ENCODE assay signal across 1 cellular context in the genomic region with DNA sequence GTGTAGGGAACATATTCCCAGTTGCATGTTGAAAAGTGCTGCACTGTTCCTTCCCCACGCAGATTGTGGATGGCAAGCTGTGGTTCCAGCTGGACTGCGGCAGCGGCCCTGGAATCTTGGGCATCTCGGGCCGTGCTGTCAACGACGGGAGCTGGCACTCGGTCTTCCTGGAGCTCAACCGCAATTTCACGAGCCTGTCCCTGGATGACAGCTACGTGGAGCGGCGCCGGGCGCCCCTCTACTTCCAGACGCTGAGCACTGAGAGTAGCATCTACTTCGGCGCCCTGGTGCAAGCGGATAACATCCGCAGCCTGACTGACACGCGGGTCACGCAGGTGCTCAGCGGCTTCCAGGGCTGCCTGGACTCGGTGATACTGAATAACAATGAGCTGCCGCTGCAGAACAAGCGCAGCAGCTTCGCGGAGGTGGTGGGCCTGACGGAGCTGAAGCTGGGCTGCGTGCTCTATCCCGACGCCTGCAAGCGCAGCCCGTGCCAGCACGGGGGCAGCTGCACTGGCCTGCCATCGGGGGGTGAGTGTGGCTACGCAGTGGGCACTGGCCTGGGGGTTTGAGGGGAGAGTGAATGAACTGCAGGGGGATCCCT.
TF ChIP-seq lines count a peak whose summit lies in the region.

No MANE protein-coding gene starts in this region.

TF ChIP-seq in GM23338, 12 proteins besides CTCF, POLR2A, EP300 and RAD21 (continued from another document):
- TF ChIP-seq, protein P1, sequence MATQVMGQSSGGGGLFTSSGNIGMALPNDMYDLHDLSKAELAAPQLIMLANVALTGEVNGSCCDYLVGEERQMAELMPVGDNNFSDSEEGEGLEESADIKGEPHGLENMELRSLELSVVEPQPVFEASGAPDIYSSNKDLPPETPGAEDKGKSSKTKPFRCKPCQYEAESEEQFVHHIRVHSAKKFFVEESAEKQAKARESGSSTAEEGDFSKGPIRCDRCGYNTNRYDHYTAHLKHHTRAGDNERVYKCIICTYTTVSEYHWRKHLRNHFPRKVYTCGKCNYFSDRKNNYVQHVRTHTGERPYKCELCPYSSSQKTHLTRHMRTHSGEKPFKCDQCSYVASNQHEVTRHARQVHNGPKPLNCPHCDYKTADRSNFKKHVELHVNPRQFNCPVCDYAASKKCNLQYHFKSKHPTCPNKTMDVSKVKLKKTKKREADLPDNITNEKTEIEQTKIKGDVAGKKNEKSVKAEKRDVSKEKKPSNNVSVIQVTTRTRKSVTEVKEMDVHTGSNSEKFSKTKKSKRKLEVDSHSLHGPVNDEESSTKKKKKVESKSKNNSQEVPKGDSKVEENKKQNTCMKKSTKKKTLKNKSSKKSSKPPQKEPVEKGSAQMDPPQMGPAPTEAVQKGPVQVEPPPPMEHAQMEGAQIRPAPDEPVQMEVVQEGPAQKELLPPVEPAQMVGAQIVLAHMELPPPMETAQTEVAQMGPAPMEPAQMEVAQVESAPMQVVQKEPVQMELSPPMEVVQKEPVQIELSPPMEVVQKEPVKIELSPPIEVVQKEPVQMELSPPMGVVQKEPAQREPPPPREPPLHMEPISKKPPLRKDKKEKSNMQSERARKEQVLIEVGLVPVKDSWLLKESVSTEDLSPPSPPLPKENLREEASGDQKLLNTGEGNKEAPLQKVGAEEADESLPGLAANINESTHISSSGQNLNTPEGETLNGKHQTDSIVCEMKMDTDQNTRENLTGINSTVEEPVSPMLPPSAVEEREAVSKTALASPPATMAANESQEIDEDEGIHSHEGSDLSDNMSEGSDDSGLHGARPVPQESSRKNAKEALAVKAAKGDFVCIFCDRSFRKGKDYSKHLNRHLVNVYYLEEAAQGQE (IDR thresholded peaks at IDR 0.05; ENCODE audit: unreplicated experiment) = no peak
- no peak for TF ChIP-seq EZH2 (IDR thresholded peaks at IDR 0.05; ENCODE audit: low read depth, unreplicated experiment)
- no peak for TF ChIP-seq STAT1 (IDR thresholded peaks at IDR 0.05; ENCODE audit: unreplicated experiment)
- no peak for TF ChIP-seq CREB1 (CRISPR knock-in tag; IDR thresholded peaks at IDR 0.05; ENCODE audit: low read depth)
- TF ChIP-seq, protein P2, sequence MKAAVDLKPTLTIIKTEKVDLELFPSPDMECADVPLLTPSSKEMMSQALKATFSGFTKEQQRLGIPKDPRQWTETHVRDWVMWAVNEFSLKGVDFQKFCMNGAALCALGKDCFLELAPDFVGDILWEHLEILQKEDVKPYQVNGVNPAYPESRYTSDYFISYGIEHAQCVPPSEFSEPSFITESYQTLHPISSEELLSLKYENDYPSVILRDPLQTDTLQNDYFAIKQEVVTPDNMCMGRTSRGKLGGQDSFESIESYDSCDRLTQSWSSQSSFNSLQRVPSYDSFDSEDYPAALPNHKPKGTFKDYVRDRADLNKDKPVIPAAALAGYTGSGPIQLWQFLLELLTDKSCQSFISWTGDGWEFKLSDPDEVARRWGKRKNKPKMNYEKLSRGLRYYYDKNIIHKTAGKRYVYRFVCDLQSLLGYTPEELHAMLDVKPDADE (IDR thresholded peaks at IDR 0.05) = no peak
- no peak for TF ChIP-seq EZH2phosphoT487 (IDR thresholded peaks at IDR 0.05; ENCODE audit: unreplicated experiment)
- no peak for TF ChIP-seq NANOG (IDR thresholded peaks at IDR 0.05; ENCODE audit: borderline replicate concordance)
- no peak for TF ChIP-seq ZNF114 (CRISPR knock-in tag; IDR thresholded peaks at IDR 0.05)
- TF ChIP-seq, protein P3, sequence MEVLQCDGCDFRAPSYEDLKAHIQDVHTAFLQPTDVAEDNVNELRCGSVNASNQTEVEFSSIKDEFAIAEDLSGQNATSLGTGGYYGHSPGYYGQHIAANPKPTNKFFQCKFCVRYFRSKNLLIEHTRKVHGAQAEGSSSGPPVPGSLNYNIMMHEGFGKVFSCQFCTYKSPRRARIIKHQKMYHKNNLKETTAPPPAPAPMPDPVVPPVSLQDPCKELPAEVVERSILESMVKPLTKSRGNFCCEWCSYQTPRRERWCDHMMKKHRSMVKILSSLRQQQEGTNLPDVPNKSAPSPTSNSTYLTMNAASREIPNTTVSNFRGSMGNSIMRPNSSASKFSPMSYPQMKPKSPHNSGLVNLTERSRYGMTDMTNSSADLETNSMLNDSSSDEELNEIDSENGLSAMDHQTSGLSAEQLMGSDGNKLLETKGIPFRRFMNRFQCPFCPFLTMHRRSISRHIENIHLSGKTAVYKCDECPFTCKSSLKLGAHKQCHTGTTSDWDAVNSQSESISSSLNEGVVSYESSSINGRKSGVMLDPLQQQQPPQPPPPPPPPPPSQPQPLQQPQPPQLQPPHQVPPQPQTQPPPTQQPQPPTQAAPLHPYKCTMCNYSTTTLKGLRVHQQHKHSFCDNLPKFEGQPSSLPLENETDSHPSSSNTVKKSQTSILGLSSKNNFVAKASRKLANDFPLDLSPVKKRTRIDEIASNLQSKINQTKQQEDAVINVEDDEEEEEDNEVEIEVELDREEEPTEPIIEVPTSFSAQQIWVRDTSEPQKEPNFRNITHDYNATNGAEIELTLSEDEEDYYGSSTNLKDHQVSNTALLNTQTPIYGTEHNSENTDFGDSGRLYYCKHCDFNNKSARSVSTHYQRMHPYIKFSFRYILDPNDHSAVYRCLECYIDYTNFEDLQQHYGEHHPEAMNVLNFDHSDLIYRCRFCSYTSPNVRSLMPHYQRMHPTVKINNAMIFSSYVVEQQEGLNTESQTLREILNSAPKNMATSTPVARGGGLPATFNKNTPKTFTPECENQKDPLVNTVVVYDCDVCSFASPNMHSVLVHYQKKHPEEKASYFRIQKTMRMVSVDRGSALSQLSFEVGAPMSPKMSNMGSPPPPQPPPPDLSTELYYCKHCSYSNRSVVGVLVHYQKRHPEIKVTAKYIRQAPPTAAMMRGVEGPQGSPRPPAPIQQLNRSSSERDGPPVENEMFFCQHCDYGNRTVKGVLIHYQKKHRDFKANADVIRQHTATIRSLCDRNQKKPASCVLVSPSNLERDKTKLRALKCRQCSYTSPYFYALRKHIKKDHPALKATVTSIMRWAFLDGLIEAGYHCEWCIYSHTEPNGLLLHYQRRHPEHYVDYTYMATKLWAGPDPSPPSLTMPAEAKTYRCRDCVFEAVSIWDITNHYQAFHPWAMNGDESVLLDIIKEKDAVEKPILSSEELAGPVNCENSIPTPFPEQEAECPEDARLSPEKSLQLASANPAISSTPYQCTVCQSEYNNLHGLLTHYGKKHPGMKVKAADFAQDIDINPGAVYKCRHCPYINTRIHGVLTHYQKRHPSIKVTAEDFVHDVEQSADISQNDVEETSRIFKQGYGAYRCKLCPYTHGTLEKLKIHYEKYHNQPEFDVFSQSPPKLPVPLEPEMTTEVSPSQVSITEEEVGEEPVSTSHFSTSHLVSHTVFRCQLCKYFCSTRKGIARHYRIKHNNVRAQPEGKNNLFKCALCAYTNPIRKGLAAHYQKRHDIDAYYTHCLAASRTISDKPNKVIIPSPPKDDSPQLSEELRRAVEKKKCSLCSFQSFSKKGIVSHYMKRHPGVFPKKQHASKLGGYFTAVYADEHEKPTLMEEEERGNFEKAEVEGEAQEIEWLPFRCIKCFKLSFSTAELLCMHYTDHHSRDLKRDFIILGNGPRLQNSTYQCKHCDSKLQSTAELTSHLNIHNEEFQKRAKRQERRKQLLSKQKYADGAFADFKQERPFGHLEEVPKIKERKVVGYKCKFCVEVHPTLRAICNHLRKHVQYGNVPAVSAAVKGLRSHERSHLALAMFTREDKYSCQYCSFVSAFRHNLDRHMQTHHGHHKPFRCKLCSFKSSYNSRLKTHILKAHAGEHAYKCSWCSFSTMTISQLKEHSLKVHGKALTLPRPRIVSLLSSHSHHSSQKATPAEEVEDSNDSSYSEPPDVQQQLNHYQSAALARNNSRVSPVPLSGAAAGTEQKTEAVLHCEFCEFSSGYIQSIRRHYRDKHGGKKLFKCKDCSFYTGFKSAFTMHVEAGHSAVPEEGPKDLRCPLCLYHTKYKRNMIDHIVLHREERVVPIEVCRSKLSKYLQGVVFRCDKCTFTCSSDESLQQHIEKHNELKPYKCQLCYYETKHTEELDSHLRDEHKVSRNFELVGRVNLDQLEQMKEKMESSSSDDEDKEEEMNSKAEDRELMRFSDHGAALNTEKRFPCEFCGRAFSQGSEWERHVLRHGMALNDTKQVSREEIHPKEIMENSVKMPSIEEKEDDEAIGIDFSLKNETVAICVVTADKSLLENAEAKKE (CRISPR knock-in tag; IDR thresholded peaks at IDR 0.05) = no peak
